8 cellular contexts compared by ENCODE assay signal in genomic region chr16:31876955-31877828, GRCh38. TPM values are rescaled to one million over a fixed set of nuclear protein-coding genes. Genes with fewer than 3 reads are reported as not detected.
DNase-seq lines count a peak whose midpoint lies in the region; ATAC-seq and TF ChIP-seq lines count a peak whose summit lies in the region.

No MANE protein-coding gene starts in this region.

- H3K27ac ChIP-seq in right atrium auricular region (peak overlapping the region; percentile 30 to 50), heart left ventricle (peak overlapping the region in 4 of 12 donors; percentile 9 to 98 (median 34))

- intact Hi-C loops in heart left ventricle (cut with DNase I), result loop anchor here in 8 of 10 donors (10.0 kb wide), 5 partner anchors 162 to 892 kb away; partner anchors contain the start of genes ARMC5 (in 2 of the 8), RUSF1 (in 2 of the 8) and HSD3B7 (in 1 of the 8)
- intact Hi-C loops in Right ventricle myocardium superior (cut with DNase I), result loop anchor here (10.0 kb wide), 1 partner anchor 162 kb away; a partner anchor contains a TSS

- TF ChIP-seq POLR2A in heart left ventricle (IDR thresholded peaks at IDR 0.05), result no peak

- H3K4me3 ChIP-seq in right atrium auricular region (no peak overlapping the region), heart left ventricle (peak overlapping the region in 2 of 12 donors; percentile 9 to 98)

- peaks cover 0 to 64% of the 10 kb centered on the region in 2 donors for H3K4me1 ChIP-seq in right atrium auricular region
- H3K4me1 ChIP-seq in heart left ventricle, result peaks cover 5 to 80% (median 39%) of the 10 kb centered on the region in 12 donors

- no peak for DNase-seq in right atrium auricular region (ENCODE audit: low spot score)
- DNase-seq in heart left ventricle, result no peak
- peak; percentile 59 for DNase-seq in RPMI8226
- peak; percentile 78 for DNase-seq in dedifferentiated amniotic fluid mesenchymal stem cell (ENCODE audit: extremely low spot score)
- no peak for DNase-seq in omental fat pad (ENCODE audit: low spot score)
- DNase-seq in NCI-H526 (lab: John Stamatoyannopoulos, UW), result no peak
- DNase-seq in Right ventricle myocardium superior, result no peak

- 65 to 75% (median 68%) methylated on average over 5 of the region's 5 CpGs for WGBS in heart left ventricle, 4 donors

- no peak for TF ChIP-seq CTCF in right atrium auricular region (IDR thresholded peaks at IDR 0.05)
- no peak for TF ChIP-seq CTCF in heart left ventricle (IDR thresholded peaks at IDR 0.05)
- TF ChIP-seq CTCF in omental fat pad (IDR thresholded peaks at IDR 0.05), result no peak

- H3K36me3 ChIP-seq in right atrium auricular region (no peaks in the 10 kb centered on the region), heart left ventricle (peaks cover 0 to 37% (median 0%) of the 10 kb centered on the region in 9 donors)

- H3K9me3 ChIP-seq in right atrium auricular region, result no peaks in the 10 kb centered on the region
- no peaks in the 10 kb centered on the region for H3K9me3 ChIP-seq in heart left ventricle

- ATAC-seq in heart left ventricle, result no peak
- ATAC-seq in HG02970 (IDR thresholded peaks at IDR 0.05; ENCODE audit: low FRiP score, unreplicated experiment), result peak; percentile 42
- peak; percentile 71 for ATAC-seq in omental fat pad (ENCODE audit: low FRiP score)
- ATAC-seq in Right ventricle myocardium superior (ENCODE audit: poor library complexity), result no peak

- H3K27me3 ChIP-seq in right atrium auricular region, result no peaks in the 10 kb centered on the region
- H3K27me3 ChIP-seq in heart left ventricle, result no peaks in the 10 kb centered on the region

RNA-seq across cellular contexts. Expression of gene ZNF267, which starts 3.6 kb away (rescaled TPM):
- total RNA-seq in right atrium auricular region, result 1 to 10 TPM; 4.5 to 5.5 TPM
- 10 to 100 TPM in 2 of 9 donors, 1 to 10 TPM in 7; 3.1 to 22.6 (median 5.3) TPM for total RNA-seq in heart left ventricle
- 1 to 10 TPM; 1.6 to 5.9 TPM for polyA plus RNA-seq in heart left ventricle
- 10 to 100 TPM in 3 of 4 donors, 1 to 10 TPM in 1; 8.7 to 24.4 (median 16.3) TPM for total RNA-seq in omental fat pad
- 4.4 TPM for total RNA-seq in Right ventricle myocardium superior

Comparison
In these comparisons a context has a peak if more than half of its experiments do, and no peak if none do; other contexts are left out.
1. DNase-seq: peak in RPMI8226 (single experiment) and dedifferentiated amniotic fluid mesenchymal stem cell (single experiment); none in right atrium auricular region (single experiment), heart left ventricle (0 of 5), omental fat pad (single experiment), NCI-H526 (0 of 2) and Right ventricle myocardium superior (single experiment).
2. ATAC-seq: peak in HG02970 (single experiment) and omental fat pad (single experiment); none in heart left ventricle (0 of 4) and Right ventricle myocardium superior (single experiment).